1 cellular context compared by ENCODE assay signal in the genomic region with DNA sequence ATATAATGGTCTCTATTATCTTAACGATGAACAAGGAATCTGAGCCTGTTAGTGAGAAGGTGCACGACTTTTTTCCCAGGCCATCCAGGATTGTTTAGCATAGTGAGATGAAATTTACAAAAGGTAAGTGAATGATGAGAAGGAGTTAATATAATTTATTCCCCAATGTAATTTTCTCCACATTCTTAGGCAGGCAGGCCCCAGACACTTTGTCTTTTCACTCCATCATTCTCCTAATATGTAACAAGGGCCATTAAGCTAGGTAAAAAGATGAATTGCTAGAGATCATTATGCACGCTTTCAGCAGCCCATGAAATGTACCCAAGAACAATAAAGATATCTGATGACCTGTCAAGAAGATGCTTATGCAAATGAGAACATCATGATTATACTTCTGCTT.
A peak's percentile ranks its signal among the peaks of the same experiment; 100 is the strongest.
TF ChIP-seq lines count a peak whose summit lies in the region.

No MANE protein-coding gene starts in this region.

TF ChIP-seq in neural cell, 6 proteins besides CTCF, POLR2A, EP300 and RAD21 (continued from another document):
- TF ChIP-seq, protein P1, sequence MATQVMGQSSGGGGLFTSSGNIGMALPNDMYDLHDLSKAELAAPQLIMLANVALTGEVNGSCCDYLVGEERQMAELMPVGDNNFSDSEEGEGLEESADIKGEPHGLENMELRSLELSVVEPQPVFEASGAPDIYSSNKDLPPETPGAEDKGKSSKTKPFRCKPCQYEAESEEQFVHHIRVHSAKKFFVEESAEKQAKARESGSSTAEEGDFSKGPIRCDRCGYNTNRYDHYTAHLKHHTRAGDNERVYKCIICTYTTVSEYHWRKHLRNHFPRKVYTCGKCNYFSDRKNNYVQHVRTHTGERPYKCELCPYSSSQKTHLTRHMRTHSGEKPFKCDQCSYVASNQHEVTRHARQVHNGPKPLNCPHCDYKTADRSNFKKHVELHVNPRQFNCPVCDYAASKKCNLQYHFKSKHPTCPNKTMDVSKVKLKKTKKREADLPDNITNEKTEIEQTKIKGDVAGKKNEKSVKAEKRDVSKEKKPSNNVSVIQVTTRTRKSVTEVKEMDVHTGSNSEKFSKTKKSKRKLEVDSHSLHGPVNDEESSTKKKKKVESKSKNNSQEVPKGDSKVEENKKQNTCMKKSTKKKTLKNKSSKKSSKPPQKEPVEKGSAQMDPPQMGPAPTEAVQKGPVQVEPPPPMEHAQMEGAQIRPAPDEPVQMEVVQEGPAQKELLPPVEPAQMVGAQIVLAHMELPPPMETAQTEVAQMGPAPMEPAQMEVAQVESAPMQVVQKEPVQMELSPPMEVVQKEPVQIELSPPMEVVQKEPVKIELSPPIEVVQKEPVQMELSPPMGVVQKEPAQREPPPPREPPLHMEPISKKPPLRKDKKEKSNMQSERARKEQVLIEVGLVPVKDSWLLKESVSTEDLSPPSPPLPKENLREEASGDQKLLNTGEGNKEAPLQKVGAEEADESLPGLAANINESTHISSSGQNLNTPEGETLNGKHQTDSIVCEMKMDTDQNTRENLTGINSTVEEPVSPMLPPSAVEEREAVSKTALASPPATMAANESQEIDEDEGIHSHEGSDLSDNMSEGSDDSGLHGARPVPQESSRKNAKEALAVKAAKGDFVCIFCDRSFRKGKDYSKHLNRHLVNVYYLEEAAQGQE (IDR thresholded peaks at IDR 0.05; ENCODE audit: borderline replicate concordance) = no peak
- TF ChIP-seq POLR2AphosphoS5 (IDR thresholded peaks at IDR 0.05) (peak; percentile 88), MXI1 (conservative IDR thresholded peaks at IDR 0.05; ENCODE audit: poor library complexity, severe bottlenecking) (no peak), SMC3 (conservative IDR thresholded peaks at IDR 0.05; ENCODE audit: poor library complexity) (no peak)
TF ChIP-seq in neural cell: peak in this region for 1.
